ENCODE assay signal across 12 cellular contexts in genomic region chr11:3878036-3878584, GRCh38. TPM values are rescaled to one million over a fixed set of nuclear protein-coding genes. Genes with fewer than 3 reads are reported as not detected.
DNase-seq lines count a peak whose midpoint lies in the region; ATAC-seq and TF ChIP-seq lines count a peak whose summit lies in the region.
"Had no signal": no experiment of that assay in that cellular context is flagged by ENCODE, and none has a peak within 500 bp of the region (broad histone marks: within the 10 kb centered on the region; RNA-seq: fewer than 3 reads in every experiment).

No MANE protein-coding gene starts in this region.

- peaks cover 9 to 50% of the 10 kb centered on the region in 2 donors for H3K4me1 ChIP-seq in left lung
- H3K4me1 ChIP-seq in smooth muscle cell (ENCODE audit: low read depth), result peaks cover 14% of the 10 kb centered on the region

- no peak overlapping the region for H3K9ac ChIP-seq in smooth muscle cell (ENCODE audit: low read depth)

- no peak for TF ChIP-seq CTCF in VCaP (conservative IDR thresholded peaks at IDR 0.05)
- no peak for TF ChIP-seq CTCF in left lung (IDR thresholded peaks at IDR 0.05)
- TF ChIP-seq CTCF in smooth muscle cell (IDR thresholded peaks at IDR 0.05; ENCODE audit: borderline replicate concordance, insufficient read depth, poor library complexity, severe bottlenecking), result no peak

- peaks cover 66% of the 10 kb centered on the region for H4K20me1 ChIP-seq in smooth muscle cell (ENCODE audit: low read depth)

- H3K27ac ChIP-seq in VCaP (peak overlapping the region; percentile 68), left lung (peak overlapping the region; percentile 23 to 26), smooth muscle cell (ENCODE audit: low read depth) (peak overlapping the region; percentile 61)
- H3K27ac ChIP-seq: 22Rv1 had no signal

- no peaks in the 10 kb centered on the region for H3K36me3 ChIP-seq in left lung
- H3K36me3 ChIP-seq in smooth muscle cell (ENCODE audit: low read depth), result no peaks in the 10 kb centered on the region

- no peak overlapping the region for H2AFZ ChIP-seq in smooth muscle cell (ENCODE audit: low read depth)

- no peaks in the 10 kb centered on the region for H3F3A ChIP-seq in smooth muscle cell (ENCODE audit: low read depth)

- DNase-seq in NOMO-1 treated with DMSO at 0.1 percent for 48 hours (lab: John Stamatoyannopoulos, UW; ENCODE audit: unreplicated experiment) (peak; percentile 11), NOMO-1 treated with dmso at 0.1 percent for 144 hours (lab: John Stamatoyannopoulos, UW; ENCODE audit: unreplicated experiment) (no peak), left lung (no peak), smooth muscle cell (lab: John Stamatoyannopoulos, UW; ENCODE audit: unreplicated experiment) (no peak), SIG-M5 (lab: John Stamatoyannopoulos, UW) (no peak)
- DNase-seq: activated naive CD4-positive, alpha-beta T cell treated with anti-CD3 and anti-CD28 coated beads, Interleukin-2, amount 10 ng/mL, durations not matched to agents 7 days and 5 days; GF-D8 had no signal

- ATAC-seq in left lung (no peak), GM19395 (IDR thresholded peaks at IDR 0.05; ENCODE audit: unreplicated experiment) (no peak), HG03565 (IDR thresholded peaks at IDR 0.05; ENCODE audit: unreplicated experiment) (no peak)

- 74% methylated on average over 3 of the region's 3 CpGs for WGBS in smooth muscle cell (ENCODE audit: low lambda C conversion rate)

- H3K79me2 ChIP-seq in smooth muscle cell (ENCODE audit: low read depth), result peaks cover 43% of the 10 kb centered on the region

- no peaks in the 10 kb centered on the region for H3K9me3 ChIP-seq in left lung
- no peaks in the 10 kb centered on the region for H3K9me3 ChIP-seq in smooth muscle cell (replicated peaks; ENCODE audit: low read depth)

- H3K4me2 ChIP-seq in smooth muscle cell, result no peak overlapping the region

- intact Hi-C loops in left lung (cut with DNase I), result no loop called here

- H3K4me3 ChIP-seq in left lung (no peak overlapping the region), smooth muscle cell (no peak overlapping the region)
- H3K4me3 ChIP-seq: skin epidermis had no signal

- H3K27me3 ChIP-seq in left lung (no peaks in the 10 kb centered on the region), smooth muscle cell (ENCODE audit: low read depth) (no peaks in the 10 kb centered on the region)

RNA-seq across cellular contexts. Expression of gene STIM1, which starts 22.6 kb away (rescaled TPM):
- total RNA-seq in left lung, result 10 to 100 TPM; 50.9 to 52.9 TPM
- 19.0 and 31.5 TPM in 2 replicates for total RNA-seq in smooth muscle cell
- polyA plus RNA-seq in smooth muscle cell, result 15.3 and 25.3 TPM in 2 replicates

RNA-seq across cellular contexts. Expression of gene RHOG, which starts 37.4 kb away (rescaled TPM):
- total RNA-seq in left lung (100 to 1,000 TPM in 1 of 2 donors, 10 to 100 TPM in 1; 57.1 to 109 TPM), smooth muscle cell (20.2 and 20.7 TPM in 2 replicates)
- 32.7 and 51.3 TPM in 2 replicates for polyA plus RNA-seq in smooth muscle cell
